In the genomic region with DNA sequence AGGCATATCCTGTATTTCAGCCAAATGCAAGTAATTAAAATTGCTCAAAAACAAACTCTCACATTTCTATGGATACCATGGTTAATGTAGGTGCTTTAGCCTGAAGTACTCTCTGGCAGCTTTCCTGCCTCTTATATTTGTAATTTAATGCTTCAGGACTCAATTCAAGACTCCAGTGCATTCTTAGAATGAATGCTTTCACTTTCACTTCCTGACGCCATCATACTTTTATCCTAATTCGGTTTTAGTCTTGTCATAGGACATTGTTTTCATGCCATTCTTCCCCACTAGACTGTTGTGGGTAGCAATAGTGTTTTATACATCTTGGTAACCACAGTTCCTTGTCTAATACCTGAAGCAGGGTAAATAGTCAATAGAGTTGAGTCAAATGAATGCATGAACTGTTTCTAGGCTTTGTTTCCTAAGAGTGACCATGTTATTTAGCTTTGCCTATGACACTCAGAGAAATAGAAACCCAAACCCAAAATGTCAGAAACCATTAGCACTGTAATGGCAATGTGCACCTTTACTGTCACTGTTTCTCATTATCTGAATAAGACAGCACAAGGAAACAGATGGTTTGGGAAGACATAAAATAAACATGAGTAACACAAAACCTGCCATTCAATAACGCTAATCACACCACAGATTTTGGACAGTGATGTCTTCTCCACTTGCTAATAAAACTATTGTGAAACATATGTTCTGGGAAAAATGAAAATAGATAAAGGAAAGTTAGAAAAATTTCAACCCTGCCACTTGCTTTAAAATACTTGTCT, we compare ENCODE assay signal across 9 cellular contexts.
DNase-seq lines count a peak whose midpoint lies in the region; ATAC-seq and TF ChIP-seq lines count a peak whose summit lies in the region.
"Had no signal": no experiment of that assay in that cellular context is flagged by ENCODE, and none has a peak within 500 bp of the region (broad histone marks: within the 10 kb centered on the region; RNA-seq: fewer than 3 reads in every experiment).

No MANE protein-coding gene starts in this region.

- no peak overlapping the region for H3K9ac ChIP-seq in KMS-11

- H2AFZ ChIP-seq in KMS-11 (ENCODE audit: low read depth): peak overlapping the region; percentile 38; the same call in 1 of the 2 replicates

- peaks cover 9 to 24% of the 10 kb centered on the region in 2 donors for H3K9me3 Mint-ChIP-seq in effector memory CD8-positive, alpha-beta T cell

- H3K27me3 ChIP-seq in KMS-11 (ENCODE audit: insufficient read depth, low read depth) (no peaks in the 10 kb centered on the region), lung (ENCODE audit: control insufficient read depth, insufficient read depth) (no peaks in the 10 kb centered on the region)

- peak overlapping the region in 1 of 2 donors; percentile 50 for H3K27ac Mint-ChIP-seq in effector memory CD8-positive, alpha-beta T cell

- H3K36me3 ChIP-seq in KMS-11 (ENCODE audit: insufficient read depth) (no peaks in the 10 kb centered on the region), lung (ENCODE audit: control insufficient read depth in 2 of 2, insufficient read depth in 2 of 2, low read length in 2 of 2) (no peaks in the 10 kb centered on the region)

- H3K4me1 Mint-ChIP-seq in effector memory CD8-positive, alpha-beta T cell (ENCODE audit: low read depth in 2 of 2): no peaks in the 10 kb centered on the region

- H3K27ac ChIP-seq in KMS-11: no peak overlapping the region
- H3K27ac ChIP-seq in lung (ENCODE audit: low read depth in 1 of 2, low read length in 1 of 2): no peak overlapping the region

- WGBS in lung, 2 donors: 33 to 60% methylated on average over 3 of the region's 3 CpGs

- in situ Hi-C loops in astrocyte of the spinal cord (cut with HindIII; ENCODE audit: low sequenced_read_pairs): no loop called here

- ATAC-seq in lung (ENCODE audit: insufficient read depth, low FRiP score): peak; percentile 54
- ATAC-seq in activated CD4-positive, CD25-positive, alpha-beta regulatory T cell treated with anti-CD3 and anti-CD28 coated beads, Interleukin-2, amount 50 U/mL, for 24 hours: no peak
- no peak for ATAC-seq in effector memory CD8-positive, alpha-beta T cell (replicated peaks)

- H3K4me2 ChIP-seq in KMS-11: 0 out of 2 replicates have a peak overlapping the region, but pooled peaks have one; percentile 17

- TF ChIP-seq CTCF in AG09309 (IDR thresholded peaks at IDR 0.05; ENCODE audit: control insufficient read depth, insufficient read depth, low read depth, low read length, missing control alignments) (no peak), KMS-11 (conservative IDR thresholded peaks at IDR 0.05; ENCODE audit: low read depth, low read length) (no peak), astrocyte of the spinal cord (IDR thresholded peaks at IDR 0.05; ENCODE audit: low read depth, low read length) (no peak), lung (IDR thresholded peaks at IDR 0.05; ENCODE audit: control extremely low read depth, extremely low read depth) (no peak)

- H3K4me3 Mint-ChIP-seq in effector memory CD8-positive, alpha-beta T cell: peak overlapping the region in 1 of 2 donors; percentile 40

- H3K9me3 ChIP-seq in lung (ENCODE audit: control insufficient read depth in 2 of 2, insufficient read depth in 1 of 2, low read length in 1 of 2): peaks cover 0 to 2% of the 10 kb centered on the region in 2 donors

- peaks cover 9% of the 10 kb centered on the region for H3K4me1 ChIP-seq in KMS-11 (ENCODE audit: low read depth, poor library complexity, severe bottlenecking)
- peaks cover 0 to 6% of the 10 kb centered on the region in 2 donors for H3K4me1 ChIP-seq in lung (ENCODE audit: control insufficient read depth in 2 of 2, insufficient read depth in 2 of 2, low read length in 2 of 2)

- H3K4me3 ChIP-seq in AG09309 (ENCODE audit: control insufficient read depth, low read depth, low read length) (no peak overlapping the region; the same call in 1 of the 2 replicates), KMS-11 (IDR thresholded peaks at IDR 0.05; ENCODE audit: insufficient read depth, low read depth, low read length) (no peak overlapping the region), astrocyte of the spinal cord (ENCODE audit: low read depth, low read length) (peak overlapping the region; percentile 12), lung (no peak overlapping the region)

- no peaks in the 10 kb centered on the region for H3K79me2 ChIP-seq in KMS-11 (ENCODE audit: insufficient read depth, low read depth)

- DNase-seq in AG09309 (ENCODE audit: low read depth) (peak; percentile 35), astrocyte of the spinal cord (ENCODE audit: low read depth, low spot score) (peak; percentile 85), lung (ENCODE audit: low spot score) (no peak), mucosa of gallbladder (ENCODE audit: low spot score) (no peak)
- no peak for DNase-seq in stimulated activated CD4-positive, alpha-beta T cell treated with anti-CD3 and anti-CD28 coated beads, Interleukin-12 subunit alpha, Interleukin-12 subunit beta, amount 100 ng/mL, for 4 hours
- no peak for DNase-seq in effector memory CD8-positive, alpha-beta T cell
- DNase-seq: NK-92 treated with Interleukin-12 subunit alpha and Interleukin-12 subunit beta, amount 100 ng/mL, for 24 hours had no signal

- no peaks in the 10 kb centered on the region for H3K27me3 Mint-ChIP-seq in effector memory CD8-positive, alpha-beta T cell

- no peaks in the 10 kb centered on the region for H3K36me3 Mint-ChIP-seq in effector memory CD8-positive, alpha-beta T cell (ENCODE audit: insufficient read depth)

- no peaks in the 10 kb centered on the region for H4K20me1 ChIP-seq in KMS-11 (ENCODE audit: insufficient read depth)

Comparison
In these comparisons a context has a peak if more than half of its experiments do, and no peak if none do; other contexts are left out.
1. DNase-seq: peak in AG09309 (single experiment) and astrocyte of the spinal cord (single experiment); none in lung (single experiment), stimulated activated CD4-positive, alpha-beta T cell treated with anti-CD3 and anti-CD28 coated beads, Interleukin-12 subunit alpha, Interleukin-12 subunit beta, amount 100 ng/mL, for 4 hours (single experiment), effector memory CD8-positive, alpha-beta T cell (0 of 3) and mucosa of gallbladder (single experiment).